ENCODE assay signal across 14 cellular contexts in the genomic region with DNA sequence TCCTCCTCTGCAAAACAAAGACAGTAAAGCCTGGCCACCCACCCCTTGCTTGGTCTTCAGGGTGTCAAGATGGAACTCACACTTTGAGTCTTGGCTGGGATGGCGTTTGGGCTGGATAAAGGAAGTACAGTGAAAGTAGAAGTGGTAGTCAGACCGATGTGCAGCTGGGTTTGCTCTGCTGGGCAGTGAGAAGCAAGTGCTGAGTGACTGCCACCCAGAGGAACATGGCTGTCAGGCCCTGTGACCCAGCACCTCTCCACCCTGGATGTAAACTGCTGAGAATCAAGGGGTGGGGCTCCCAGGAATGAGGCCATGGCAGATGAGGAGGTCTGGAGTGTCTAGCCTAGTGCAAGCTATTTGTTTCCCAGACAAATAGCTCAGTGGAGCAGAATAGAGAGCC. TPM values are rescaled to one million over a fixed set of nuclear protein-coding genes. Genes with fewer than 3 reads are reported as not detected.
DNase-seq lines count a peak whose midpoint lies in the region; ATAC-seq and TF ChIP-seq lines count a peak whose summit lies in the region.
"Had no signal": no experiment of that assay in that cellular context is flagged by ENCODE, and none has a peak within 500 bp of the region (broad histone marks: within the 10 kb centered on the region; RNA-seq: fewer than 3 reads in every experiment).

No MANE protein-coding gene starts in this region.

- intact Hi-C loops in left lung (cut with DNase I): no loop called here

- H3K4me1 ChIP-seq in SK-N-SH (ENCODE audit: control insufficient read depth in 1 of 2, insufficient read depth in 2 of 2, low read depth in 1 of 2, low read length in 1 of 2) (peaks cover 0 to 8% of the 10 kb centered on the region in 2 experiments; a peak in 1 of 4 replicates), left lung (no peaks in the 10 kb centered on the region)
- H3K4me1 ChIP-seq: esophagus muscularis mucosa, thyroid gland had no signal

- H2AFZ ChIP-seq in SK-N-SH (ENCODE audit: low read depth): no peak overlapping the region
- H2AFZ ChIP-seq: PC-9 had no signal

- no peak overlapping the region for H3K27ac ChIP-seq in SK-N-SH (ENCODE audit: low read depth in 2 of 2, low read length in 1 of 2)
- H3K27ac ChIP-seq in left lung: no peak overlapping the region
- H3K27ac ChIP-seq: esophagus muscularis mucosa, PC-9, thyroid gland had no signal

- TF ChIP-seq CTCF in GM12864 (IDR thresholded peaks at IDR 0.05; ENCODE audit: low read depth, low read length, missing control alignments) (peak; percentile 20), SK-N-SH (IDR thresholded peaks at IDR 0.05) (no peak), left lung (IDR thresholded peaks at IDR 0.05) (no peak)

- no peak overlapping the region for H3K4me3 ChIP-seq in GM12864 (ENCODE audit: low read depth, low read length)
- H3K4me3 ChIP-seq in SK-N-SH (ENCODE audit: low read depth in 2 of 2, low read length in 1 of 2): no peak overlapping the region
- H3K4me3 ChIP-seq in left lung: no peak overlapping the region
- H3K4me3 ChIP-seq: esophagus muscularis mucosa, PC-9, thyroid gland had no signal

- no peaks in the 10 kb centered on the region for H3K36me3 ChIP-seq in SK-N-SH (replicated peaks in 1 of 2; ENCODE audit: control insufficient read depth in 1 of 2, insufficient read depth in 2 of 2, low read length in 1 of 2)
- no peaks in the 10 kb centered on the region for H3K36me3 ChIP-seq in left lung
- H3K36me3 ChIP-seq: esophagus muscularis mucosa, thyroid gland had no signal

- no peaks in the 10 kb centered on the region for H3K9me2 ChIP-seq in SK-N-SH

- CTCF ChIA-PET in SK-N-SH (lab: Yijun Ruan, JAX): interaction anchor here (1.1 to 2.3 kb wide), 4 partner anchors 11 to 99 kb away, joined by 3 to 10 read pairs (median 8); no protein-coding TSS in a partner anchor

- no peaks in the 10 kb centered on the region for H3F3A ChIP-seq in SK-N-SH (replicated peaks; ENCODE audit: insufficient read depth)

- DNase-seq in GM12864 (ENCODE audit: low read depth): no peak
- DNase-seq in HT1080 (ENCODE audit: low read depth): peak; percentile 24
- no peak for DNase-seq in SK-N-SH
- DNase-seq in left lung: no peak
- DNase-seq in activated gamma-delta T cell (lab: John Stamatoyannopoulos, UW): no peak
- no peak for DNase-seq in effector CD8-positive, alpha-beta T cell (lab: John Stamatoyannopoulos, UW)
- no peak for DNase-seq in NCI-H226
- DNase-seq in NCI-H2081 treated with DMSO at 0.1 percent for 48 hours (lab: John Stamatoyannopoulos, UW): no peak
- DNase-seq: CD8-positive, alpha-beta memory T cell; hypothalamus; NCI-H1694 treated with DMSO at 0.1 percent for 48 hours; PC-9; thyroid gland had no signal

- TF ChIP-seq RAD21 in SK-N-SH (IDR thresholded peaks at IDR 0.05; ENCODE audit: low read length): peak; percentile 21

- no peaks in the 10 kb centered on the region; the same call in 1 of the 2 replicates for H3K27me3 ChIP-seq in SK-N-SH (ENCODE audit: insufficient read depth)
- peaks cover 12 to 40% of the 10 kb centered on the region in 2 donors for H3K27me3 ChIP-seq in left lung
- H3K27me3 ChIP-seq: thyroid gland had no signal

- WGBS in SK-N-SH (ENCODE audit: low lambda C conversion rate): 37% methylated on average over 2 of the region's 2 CpGs

- no peak for TF ChIP-seq EP300 in SK-N-SH (IDR thresholded peaks at IDR 0.05; ENCODE audit: borderline replicate concordance in 1 of 2, low read depth in 1 of 2, low read length in 1 of 2)

- POLR2A ChIA-PET in SK-N-SH (lab: Yijun Ruan, JAX): no interaction called here

- no peak overlapping the region for H3K9ac ChIP-seq in SK-N-SH

- no peaks in the 10 kb centered on the region for H4K20me1 ChIP-seq in SK-N-SH (ENCODE audit: insufficient read depth)

- H3K9me3 ChIP-seq in SK-N-SH (peaks cover under 1% of the 10 kb centered on the region; the same call in 1 of the 2 replicates), left lung (no peaks in the 10 kb centered on the region)
- H3K9me3 ChIP-seq: thyroid gland had no signal

- H3K4me2 ChIP-seq in SK-N-SH: no peak overlapping the region
- H3K4me2 ChIP-seq: PC-9 had no signal

- ATAC-seq in left lung: peak; percentile 52

- H3K79me2 ChIP-seq in SK-N-SH (ENCODE audit: insufficient read depth): no peaks in the 10 kb centered on the region

TF ChIP-seq in SK-N-SH, 30 proteins besides CTCF, POLR2A, EP300 and RAD21:
- TF ChIP-seq GATA2 (CRISPR knock-in tag; IDR thresholded peaks at IDR 0.05): no peak

RNA-seq across cellular contexts. Expression of a gene that starts 51.2 kb away (rescaled TPM):
- total RNA-seq in HT1080 (2014; rRNA removed; shearing (Covaris generic)): 19.4 and 36.5 TPM in 2 replicates
- 39.6 and 39.7 TPM in 2 replicates for polyA plus RNA-seq in HT1080 (2015; cell fraction: cytosol; rRNA removed)
- 152 and 170 TPM in 2 replicates for polyA plus RNA-seq in HT1080 (2015; cell fraction: nucleus; rRNA removed)
- 45.5 and 53.3 TPM in 2 replicates for polyA plus RNA-seq in SK-N-SH (2012; rRNA removed)
- 27.6 and 33.4 TPM in 2 replicates for polyA plus RNA-seq in SK-N-SH (2012; cell fraction: cytosol; rRNA removed)
- 208 and 214 TPM in 2 replicates for polyA plus RNA-seq in SK-N-SH (2012; cell fraction: nucleus; rRNA removed)
- 10 to 100 TPM; 31.6 to 35.1 TPM for total RNA-seq in left lung
